In genomic region chrX:53281321-53281822, GRCh38 we compare ENCODE assay signal across 7 cellular contexts. TPM values are rescaled to one million over a fixed set of nuclear protein-coding genes. Genes with fewer than 3 reads are reported as not detected.
DNase-seq lines count a peak whose midpoint lies in the region; TF ChIP-seq lines count a peak whose summit lies in the region.

IQSEC2 (minus strand) TSS chrX:53281584.

- H3K36me3 ChIP-seq in SK-N-MC (ENCODE audit: insufficient read depth, low read length) (no peaks in the 10 kb centered on the region), esophagus (ENCODE audit: control insufficient read depth in 2 of 2, insufficient read depth in 2 of 2, low read length in 1 of 2) (no peaks in the 10 kb centered on the region), mucosa of rectum (ENCODE audit: control insufficient read depth in 2 of 2, insufficient read depth in 2 of 2, low read length in 2 of 2) (no peaks in the 10 kb centered on the region)

- no peak for TF ChIP-seq CTCF in HFF-Myc (IDR thresholded peaks at IDR 0.05; ENCODE audit: low read depth, low read length, missing control alignments)

- peaks cover 3% of the 10 kb centered on the region for H3K27me3 Mint-ChIP-seq in activated T-helper 1 cell treated with anti-CD3 and anti-CD28 coated beads, Interleukin-12 subunit alpha, Interleukin-12 subunit beta, Interleukin-2, Interleukin-4 antibody, amounts not matched to agents 30 ng/mL and 10 ng/mL and 1 ng/mL, durations not matched to agents 14 hours and 24 hours and 36 hours (ENCODE audit: insufficient read depth)

- H3K4me3 Mint-ChIP-seq in activated T-helper 1 cell treated with anti-CD3 and anti-CD28 coated beads, Interleukin-12 subunit alpha, Interleukin-12 subunit beta, Interleukin-2, Interleukin-4 antibody, amounts not matched to agents 30 ng/mL and 10 ng/mL and 1 ng/mL, durations not matched to agents 14 hours and 24 hours and 36 hours = no peak within 1 kb of the TSS

- H3K27ac Mint-ChIP-seq in activated T-helper 1 cell treated with anti-CD3 and anti-CD28 coated beads, Interleukin-12 subunit alpha, Interleukin-12 subunit beta, Interleukin-2, Interleukin-4 antibody, amounts not matched to agents 30 ng/mL and 10 ng/mL and 1 ng/mL, durations not matched to agents 14 hours and 24 hours and 36 hours = no peak within 1 kb of the TSS

- no peaks in the 10 kb centered on the region for H3K9me3 Mint-ChIP-seq in activated T-helper 1 cell treated with anti-CD3 and anti-CD28 coated beads, Interleukin-12 subunit alpha, Interleukin-12 subunit beta, Interleukin-2, Interleukin-4 antibody, amounts not matched to agents 30 ng/mL and 10 ng/mL and 1 ng/mL, durations not matched to agents 14 hours and 24 hours and 36 hours

- H3K9me3 ChIP-seq in SK-N-MC (ENCODE audit: low read depth, low read length) (no peaks in the 10 kb centered on the region), esophagus (ENCODE audit: control insufficient read depth in 2 of 2, insufficient read depth in 1 of 2, low read depth in 1 of 2, low read length in 1 of 2) (no peaks in the 10 kb centered on the region), mucosa of rectum (ENCODE audit: control insufficient read depth in 2 of 2, low read length in 2 of 2) (no peaks in the 10 kb centered on the region)

- intact Hi-C loops in activated T-helper 1 cell treated with anti-CD3 and anti-CD28 coated beads, Interleukin-12 subunit alpha, Interleukin-12 subunit beta, Interleukin-2, Interleukin-4 antibody, amounts not matched to agents 30 ng/mL and 10 ng/mL and 1 ng/mL, durations not matched to agents 14 hours and 24 hours and 36 hours (cut with micrococcal nuclease) = no loop called here

- H3K27me3 ChIP-seq in esophagus (ENCODE audit: control insufficient read depth in 1 of 2, insufficient read depth in 2 of 2, low read length in 2 of 2) (no peaks in the 10 kb centered on the region), mucosa of rectum (ENCODE audit: control insufficient read depth in 2 of 2, insufficient read depth in 2 of 2, low read length in 2 of 2) (peaks cover 3 to 5% of the 10 kb centered on the region in 2 donors)

- no peaks in the 10 kb centered on the region for H3K36me3 Mint-ChIP-seq in activated T-helper 1 cell treated with anti-CD3 and anti-CD28 coated beads, Interleukin-12 subunit alpha, Interleukin-12 subunit beta, Interleukin-2, Interleukin-4 antibody, amounts not matched to agents 30 ng/mL and 10 ng/mL and 1 ng/mL, durations not matched to agents 14 hours and 24 hours and 36 hours (ENCODE audit: low read depth)

- peak within 1 kb of the TSS; percentile 22 for H3K9ac ChIP-seq in SK-N-MC (ENCODE audit: insufficient read length)
- peak within 1 kb of the TSS; percentile 60 to 63 for H3K9ac ChIP-seq in mucosa of rectum (ENCODE audit: low read depth in 1 of 2, low read length in 2 of 2)

- H3K27ac ChIP-seq in SK-N-MC (peak within 1 kb of the TSS; percentile 56; the same call in 1 of the 2 replicates), esophagus (ENCODE audit: low read depth in 2 of 2, low read length in 1 of 2) (peak within 1 kb of the TSS; percentile 49 to 53), mucosa of rectum (ENCODE audit: low read depth in 2 of 2, low read length in 2 of 2) (peak within 1 kb of the TSS; percentile 77)

- 8 to 14% methylated on average over 9 of the region's 9 CpGs for WGBS in esophagus, 2 donors

- H3K4me1 ChIP-seq in esophagus (ENCODE audit: control insufficient read depth in 2 of 2, insufficient read depth in 2 of 2, low read length in 1 of 2) (peaks cover 3 to 8% of the 10 kb centered on the region in 2 donors), mucosa of rectum (ENCODE audit: control insufficient read depth in 2 of 2, insufficient read depth in 2 of 2, low read length in 2 of 2) (peaks cover 17 to 18% of the 10 kb centered on the region in 2 donors)

- peak within 1 kb of the TSS; percentile 38 for H3K4me3 ChIP-seq in HFF-Myc (replicated peaks; ENCODE audit: low read depth, low read length)
- peak within 1 kb of the TSS; percentile 71 for H3K4me3 ChIP-seq in SK-N-MC
- H3K4me3 ChIP-seq in esophagus (ENCODE audit: low read depth in 1 of 2, low read length in 2 of 2) = peak within 1 kb of the TSS; percentile 20 to 50
- peak within 1 kb of the TSS; percentile 61 to 75 for H3K4me3 ChIP-seq in mucosa of rectum (ENCODE audit: low read length in 2 of 2)

- DNase-seq in HFF-Myc (ENCODE audit: extremely low read depth, low read depth) = no peak
- DNase-seq in SK-N-MC (ENCODE audit: low read depth, low spot score) = no peak
- DNase-seq in activated gamma-delta T cell (lab: John Stamatoyannopoulos, UW) = no peak
- DNase-seq in activated T-helper 1 cell treated with anti-CD3 and anti-CD28 coated beads, Interleukin-12 subunit alpha, Interleukin-12 subunit beta, Interleukin-2, Interleukin-4 antibody, amounts not matched to agents 30 ng/mL and 10 ng/mL and 1 ng/mL, durations not matched to agents 14 hours and 24 hours and 36 hours (ENCODE audit: low spot score) = no peak
- no peak for DNase-seq in cortex of kidney (lab: John Stamatoyannopoulos, UW)

- H3K4me1 Mint-ChIP-seq in activated T-helper 1 cell treated with anti-CD3 and anti-CD28 coated beads, Interleukin-12 subunit alpha, Interleukin-12 subunit beta, Interleukin-2, Interleukin-4 antibody, amounts not matched to agents 30 ng/mL and 10 ng/mL and 1 ng/mL, durations not matched to agents 14 hours and 24 hours and 36 hours (ENCODE audit: low read depth) = peaks cover 5% of the 10 kb centered on the region

RNA-seq across cellular contexts. Expression of gene IQSEC2, which starts in this region (rescaled TPM):
- polyA plus RNA-seq in esophagus = 10 to 100 TPM in 1 of 2 donors, 1 to 10 TPM in 1; 7.6 to 11.6 TPM
- total RNA-seq in activated T-helper 1 cell treated with anti-CD3 and anti-CD28 coated beads, Interleukin-12 subunit alpha, Interleukin-12 subunit beta, Interleukin-2, Interleukin-4 antibody, amounts not matched to agents 30 ng/mL and 10 ng/mL and 1 ng/mL, durations not matched to agents 14 hours and 24 hours and 36 hours = 0.26 and 0.27 TPM in 2 replicates
